35 cellular contexts compared by ENCODE assay signal in genomic region chr12:67621926-67622325, GRCh38.
"Had no signal": no experiment of that assay in that cellular context is flagged by ENCODE, and none has a peak within 500 bp of the region (broad histone marks: within the 10 kb centered on the region; RNA-seq: fewer than 3 reads in every experiment).

No MANE protein-coding gene starts in this region.

- DNase-seq: activated B cell treated with CpG ODN at 0.5 μM for 24 hours; activated CD4-positive, alpha-beta memory T cell treated with anti-CD3 and anti-CD28 coated beads for 36 hours; activated CD4-positive, alpha-beta T cell treated with anti-CD3 and anti-CD28 coated beads for 36 hours; activated CD4-positive, alpha-beta T cell treated with anti-CD3 and anti-CD28 coated beads, Interleukin-2, amount 10 ng/mL, durations not matched to agents 24 days and 14 days; activated CD8-positive, alpha-beta memory T cell treated with anti-CD3 and anti-CD28 coated beads, Interleukin-2, amount 10 ng/mL, durations not matched to agents 7 days and 5 days; activated CD8-positive, alpha-beta memory T cell treated with anti-CD3 and anti-CD28 coated beads, Interleukin-2, amount 50 U/mL, for 4 hours; activated CD8-positive, alpha-beta T cell treated with anti-CD3 and anti-CD28 coated beads, Interleukin-2, amount 10 ng/mL, durations not matched to agents 7 days and 5 days; activated effector memory CD4-positive, alpha-beta T cell treated with anti-CD3 and anti-CD28 coated beads, Interleukin-2, amount 50 U/mL, for 16 hours; activated naive CD4-positive, alpha-beta T cell treated with anti-CD3 and anti-CD28 coated beads for 36 hours; activated naive CD8-positive, alpha-beta T cell treated with anti-CD3 and anti-CD28 coated beads for 36 hours; activated naive CD8-positive, alpha-beta T cell treated with anti-CD3 and anti-CD28 coated beads, Interleukin-2, amount 50 U/mL, for 24 hours; activated T-cell treated with anti-CD3 and anti-CD28 coated beads, Interleukin-2, amount 50 U/mL, for 1 hour; activated T-cell treated with anti-CD3 and anti-CD28 coated beads, Interleukin-2, amount 50 U/mL, for 48 hours; adrenal gland; amygdala; aorta; body of pancreas; caudate nucleus; cortex of kidney; dermis blood vessel endothelial cell; effector CD4-positive, alpha-beta T cell; effector memory CD8-positive, alpha-beta T cell; erythroblast; foreskin keratinocyte; gastrocnemius medialis; glutamatergic neuron; heart left ventricle; T1000; WERI-Rb-1 had no signal

- H3K9me3 Mint-ChIP-seq: activated CD4-positive, alpha-beta memory T cell treated with anti-CD3 and anti-CD28 coated beads for 36 hours; activated naive CD4-positive, alpha-beta T cell treated with anti-CD3 and anti-CD28 coated beads for 36 hours; activated naive CD8-positive, alpha-beta T cell treated with anti-CD3 and anti-CD28 coated beads for 36 hours; effector memory CD8-positive, alpha-beta T cell; T-helper 2 cell treated with Interferon-gamma antibody and Interleukin-4, amounts not matched to agents 5 μg/mL and 100 μg/mL, for 36 hours had no signal

- H3K27ac Mint-ChIP-seq: activated B cell treated with CpG ODN at 0.5 μM for 24 hours; activated CD4-positive, alpha-beta memory T cell treated with anti-CD3 and anti-CD28 coated beads for 36 hours; activated CD4-positive, alpha-beta T cell treated with anti-CD3 and anti-CD28 coated beads for 36 hours; activated CD4-positive, alpha-beta T cell treated with anti-CD3 and anti-CD28 coated beads, Interleukin-2, amount 10 ng/mL, durations not matched to agents 24 days and 14 days; activated CD8-positive, alpha-beta memory T cell treated with anti-CD3 and anti-CD28 coated beads, Interleukin-2, amount 10 ng/mL, durations not matched to agents 7 days and 5 days; activated CD8-positive, alpha-beta T cell treated with anti-CD3 and anti-CD28 coated beads, Interleukin-2, amount 10 ng/mL, durations not matched to agents 7 days and 5 days; activated naive CD4-positive, alpha-beta T cell treated with anti-CD3 and anti-CD28 coated beads for 36 hours; activated naive CD4-positive, alpha-beta T cell treated with anti-CD3 and anti-CD28 coated beads, Interleukin-2, amount 50 U/mL, for 24 hours; activated naive CD8-positive, alpha-beta T cell treated with anti-CD3 and anti-CD28 coated beads for 36 hours; activated naive CD8-positive, alpha-beta T cell treated with anti-CD3 and anti-CD28 coated beads, Interleukin-2, amount 50 U/mL, for 24 hours; activated T-helper 1 cell treated with anti-CD3 and anti-CD28 coated beads, Interleukin-12 subunit alpha, Interleukin-12 subunit beta, Interleukin-2, Interleukin-4 antibody, amounts not matched to agents 30 ng/mL and 10 ng/mL and 1 ng/mL, durations not matched to agents 14 hours and 24 hours and 36 hours; activated T-helper 2 cell treated with anti-CD3 and anti-CD28 coated beads, Interferon-gamma antibody, Interleukin-2, Interleukin-4, amounts not matched to agents 10 μg/mL and 5 μg/mL and 100 μg/mL, durations not matched to agents 14 hours and 24 hours and 36 hours; effector memory CD8-positive, alpha-beta T cell; T-helper 2 cell treated with Interferon-gamma antibody and Interleukin-4, amounts not matched to agents 5 μg/mL and 100 μg/mL, for 36 hours had no signal

- H3K27me3 ChIP-seq: adrenal gland, body of pancreas, esophagus muscularis mucosa, gastrocnemius medialis, heart left ventricle had no signal

- H3K36me3 ChIP-seq: adrenal gland, esophagus muscularis mucosa, gastrocnemius medialis, heart left ventricle, WERI-Rb-1 had no signal

- H3K4me3 ChIP-seq: adrenal gland, body of pancreas, esophagus muscularis mucosa, gastrocnemius medialis, heart left ventricle had no signal

- H3K36me3 Mint-ChIP-seq: activated CD4-positive, alpha-beta memory T cell treated with anti-CD3 and anti-CD28 coated beads for 36 hours; activated CD8-positive, alpha-beta memory T cell treated with anti-CD3 and anti-CD28 coated beads, Interleukin-2, amount 10 ng/mL, durations not matched to agents 7 days and 5 days; activated naive CD8-positive, alpha-beta T cell treated with anti-CD3 and anti-CD28 coated beads for 36 hours had no signal

- H3K4me3 Mint-ChIP-seq: activated B cell treated with CpG ODN at 0.5 μM for 24 hours; activated CD4-positive, alpha-beta memory T cell treated with anti-CD3 and anti-CD28 coated beads for 36 hours; activated CD4-positive, alpha-beta T cell treated with anti-CD3 and anti-CD28 coated beads for 36 hours; activated CD4-positive, alpha-beta T cell treated with anti-CD3 and anti-CD28 coated beads, Interleukin-2, amount 10 ng/mL, durations not matched to agents 24 days and 14 days; activated CD8-positive, alpha-beta memory T cell treated with anti-CD3 and anti-CD28 coated beads, Interleukin-2, amount 10 ng/mL, durations not matched to agents 7 days and 5 days; activated CD8-positive, alpha-beta T cell treated with anti-CD3 and anti-CD28 coated beads, Interleukin-2, amount 10 ng/mL, durations not matched to agents 7 days and 5 days; activated naive CD4-positive, alpha-beta T cell treated with anti-CD3 and anti-CD28 coated beads for 36 hours; activated naive CD4-positive, alpha-beta T cell treated with anti-CD3 and anti-CD28 coated beads, Interleukin-2, amount 50 U/mL, for 24 hours; activated naive CD8-positive, alpha-beta T cell treated with anti-CD3 and anti-CD28 coated beads for 36 hours; activated naive CD8-positive, alpha-beta T cell treated with anti-CD3 and anti-CD28 coated beads, Interleukin-2, amount 50 U/mL, for 24 hours; activated T-helper 1 cell treated with anti-CD3 and anti-CD28 coated beads, Interleukin-12 subunit alpha, Interleukin-12 subunit beta, Interleukin-2, Interleukin-4 antibody, amounts not matched to agents 30 ng/mL and 10 ng/mL and 1 ng/mL, durations not matched to agents 14 hours and 24 hours and 36 hours; effector memory CD8-positive, alpha-beta T cell; T-helper 2 cell treated with Interferon-gamma antibody and Interleukin-4, amounts not matched to agents 5 μg/mL and 100 μg/mL, for 36 hours had no signal

- ATAC-seq: activated CD4-positive, alpha-beta T cell treated with anti-CD3 and anti-CD28 coated beads for 36 hours; activated CD4-positive, CD25-positive, alpha-beta regulatory T cell treated with anti-CD3 and anti-CD28 coated beads, Interleukin-2, amount 50 U/mL, for 24 hours; activated CD8-positive, alpha-beta memory T cell treated with anti-CD3 and anti-CD28 coated beads, Interleukin-2, amount 10 ng/mL, durations not matched to agents 7 days and 5 days; activated CD8-positive, alpha-beta T cell treated with anti-CD3 and anti-CD28 coated beads, Interleukin-2, amount 10 ng/mL, durations not matched to agents 7 days and 5 days; activated naive CD8-positive, alpha-beta T cell treated with anti-CD3 and anti-CD28 coated beads, Interleukin-2, amount 50 U/mL, for 24 hours; body of pancreas; effector memory CD8-positive, alpha-beta T cell; foreskin keratinocyte; heart left ventricle had no signal

- H3K9me3 ChIP-seq: adrenal gland, body of pancreas, esophagus muscularis mucosa, gastrocnemius medialis, heart left ventricle had no signal

- H3K4me1 Mint-ChIP-seq: activated CD8-positive, alpha-beta memory T cell treated with anti-CD3 and anti-CD28 coated beads, Interleukin-2, amount 10 ng/mL, durations not matched to agents 7 days and 5 days had no signal

- H3K27ac ChIP-seq: adrenal gland, body of pancreas, esophagus muscularis mucosa, foreskin keratinocyte, gastrocnemius medialis, heart left ventricle, WERI-Rb-1 had no signal

- H3K27me3 Mint-ChIP-seq: activated B cell treated with CpG ODN at 0.5 μM for 24 hours; activated CD4-positive, alpha-beta memory T cell treated with anti-CD3 and anti-CD28 coated beads for 36 hours; activated CD4-positive, alpha-beta T cell treated with anti-CD3 and anti-CD28 coated beads for 36 hours; activated CD4-positive, alpha-beta T cell treated with anti-CD3 and anti-CD28 coated beads, Interleukin-2, amount 10 ng/mL, durations not matched to agents 24 days and 14 days; activated CD8-positive, alpha-beta memory T cell treated with anti-CD3 and anti-CD28 coated beads, Interleukin-2, amount 10 ng/mL, durations not matched to agents 7 days and 5 days; activated naive CD4-positive, alpha-beta T cell treated with anti-CD3 and anti-CD28 coated beads, Interleukin-2, amount 50 U/mL, for 24 hours; activated naive CD8-positive, alpha-beta T cell treated with anti-CD3 and anti-CD28 coated beads for 36 hours; activated naive CD8-positive, alpha-beta T cell treated with anti-CD3 and anti-CD28 coated beads, Interleukin-2, amount 50 U/mL, for 24 hours; effector memory CD8-positive, alpha-beta T cell had no signal

- H3K4me1 ChIP-seq: adrenal gland, body of pancreas, foreskin keratinocyte had no signal
